In the genomic region with DNA sequence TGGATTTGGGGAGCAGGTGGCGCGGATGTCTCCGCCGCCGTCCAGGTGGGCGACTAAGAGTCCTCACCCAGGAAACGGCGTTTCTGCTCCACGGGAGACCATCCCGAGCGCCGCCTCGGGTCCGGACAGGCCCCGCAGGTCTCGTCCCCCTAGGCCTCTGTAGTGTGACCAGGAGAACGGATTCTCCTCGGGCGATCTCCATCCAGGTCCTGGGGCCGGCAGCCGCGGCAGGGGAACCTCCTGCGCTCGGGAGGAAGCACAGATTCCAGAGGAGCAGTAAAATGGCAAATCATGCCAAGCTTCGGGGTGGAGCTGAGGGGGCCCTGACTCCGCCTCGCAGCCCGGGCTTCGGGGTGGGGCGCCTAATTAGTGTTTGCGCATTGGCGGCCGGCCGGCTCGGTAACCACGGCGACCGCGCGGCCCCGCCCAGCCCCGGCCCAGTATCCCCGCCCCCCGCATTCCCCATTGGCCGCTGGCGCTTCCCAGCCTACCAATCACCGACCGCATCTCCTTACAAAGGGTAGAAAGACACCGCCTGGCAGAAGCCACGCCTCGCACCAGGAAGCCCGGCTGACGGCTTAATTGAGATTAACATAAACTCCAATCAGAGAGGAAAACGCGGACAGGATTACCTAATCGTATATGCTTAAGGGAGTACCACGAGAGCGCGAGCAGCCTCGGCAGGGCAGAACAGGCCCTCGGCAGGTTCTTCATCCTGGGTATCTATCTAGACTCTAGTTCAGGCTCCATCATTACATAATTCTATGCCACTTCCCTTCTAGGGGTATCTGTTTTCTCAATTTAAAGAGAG, we compare ENCODE assay signal across 8 cellular contexts.
A peak's percentile ranks its signal among the peaks of the same experiment; 100 is the strongest.
DNase-seq lines count a peak whose midpoint lies in the region; ATAC-seq and TF ChIP-seq lines count a peak whose summit lies in the region.

No MANE protein-coding gene starts in this region.

- H3K36me3 Mint-ChIP-seq in central memory CD8-positive, alpha-beta T cell (ENCODE audit: insufficient read depth) = peaks cover 3% of the 10 kb centered on the region

- peak; percentile 96 for ATAC-seq in GM19025 (IDR thresholded peaks at IDR 0.05; ENCODE audit: low read depth, unreplicated experiment)
- peak; percentile 96 for ATAC-seq in HG03280 (IDR thresholded peaks at IDR 0.05; ENCODE audit: unreplicated experiment)
- peak; percentile 93 for ATAC-seq in central memory CD8-positive, alpha-beta T cell (replicated peaks; ENCODE audit: extremely low read depth, poor library complexity, severe bottlenecking)

- no peaks in the 10 kb centered on the region for H3K27me3 Mint-ChIP-seq in central memory CD8-positive, alpha-beta T cell

- peaks cover 12% of the 10 kb centered on the region for H3K4me1 Mint-ChIP-seq in central memory CD8-positive, alpha-beta T cell

- no peaks in the 10 kb centered on the region for H3K9me3 Mint-ChIP-seq in central memory CD8-positive, alpha-beta T cell

- no peak for TF ChIP-seq CTCF in AG09319 (IDR thresholded peaks at IDR 0.05; ENCODE audit: low read depth, low read length)

- H3K4me3 Mint-ChIP-seq in central memory CD8-positive, alpha-beta T cell = peak overlapping the region; percentile 94

- DNase-seq in AG09319 (ENCODE audit: extremely low read depth, low read depth) (peak; percentile 98), NCI-H345 treated with DMSO at 0.1 percent for 48 hours (lab: John Stamatoyannopoulos, UW; ENCODE audit: unreplicated experiment) (peak; percentile 88), inferior parietal cortex (ENCODE audit: extremely low spot score) (peak; percentile 95), smooth muscle cell of the brain vasculature (ENCODE audit: low read depth, low spot score) (peak; percentile 84)
- peak; percentile 90 for DNase-seq in activated CD4-positive, CD25-positive, alpha-beta regulatory T cell treated with anti-CD3 and anti-CD28 coated beads, Interleukin-2, amount 50 U/mL, for 16 hours (ENCODE audit: low read depth, low spot score)
- peak; percentile 79 to 94 for DNase-seq in central memory CD8-positive, alpha-beta T cell (ENCODE audit: low spot score in 2 of 2)

- peak overlapping the region; percentile 94 for H3K27ac Mint-ChIP-seq in central memory CD8-positive, alpha-beta T cell (ENCODE audit: low read depth)

Comparison
In these comparisons a context has a peak if more than half of its experiments do, and no peak if none do; other contexts are left out.
1. Peak in every context shown above with its lines: DNase-seq and ATAC-seq.